11 cellular contexts compared by ENCODE assay signal in genomic region chr16:2664522-2665096, GRCh38. TPM values are rescaled to one million over a fixed set of nuclear protein-coding genes. Genes with fewer than 3 reads are reported as not detected.
DNase-seq lines count a peak whose midpoint lies in the region; ATAC-seq and TF ChIP-seq lines count a peak whose summit lies in the region.
"Had no signal": no experiment of that assay in that cellular context is flagged by ENCODE, and none has a peak within 500 bp of the region (broad histone marks: within the 10 kb centered on the region; RNA-seq: fewer than 3 reads in every experiment).

No MANE protein-coding gene starts in this region.

- H3F3A ChIP-seq in PC-3 (ENCODE audit: low read length, unreplicated experiment), result peaks cover 3% of the 10 kb centered on the region

- H3K79me2 ChIP-seq in PC-3 (ENCODE audit: low read length), result no peaks in the 10 kb centered on the region

- peaks cover 35% of the 10 kb centered on the region for H3K4me1 Mint-ChIP-seq in type B pancreatic cell (ENCODE audit: unreplicated experiment)
- H3K4me1 Mint-ChIP-seq in CD8-positive, alpha-beta T cell (ENCODE audit: low read depth), result peaks cover 28% of the 10 kb centered on the region

- H3K27ac ChIP-seq in PC-3 (ENCODE audit: low read length) (peak overlapping the region; percentile 97), esophagus (ENCODE audit: low read depth in 2 of 2, low read length in 1 of 2) (peak overlapping the region; percentile 74 to 81), coronary artery (no peak overlapping the region)
- H3K27ac ChIP-seq in CD8-positive, alpha-beta T cell (ENCODE audit: low read depth, low read length), result no peak overlapping the region
- H3K27ac ChIP-seq: BLaER1 treated with 17β-estradiol and CSF1 and Interleukin-3, amounts not matched to agents 10 nM and 100 nM had no signal

- CTCF ChIA-PET in PC-3 (lab: Charles Lee), result no interaction called here
- CTCF ChIA-PET in CD8-positive, alpha-beta T cell (lab: Charles Lee), result no interaction called here

- no peaks in the 10 kb centered on the region for H3K27me3 Mint-ChIP-seq in type B pancreatic cell
- H3K27me3 Mint-ChIP-seq in CD8-positive, alpha-beta T cell (ENCODE audit: low read depth), result no peaks in the 10 kb centered on the region

- H3K9ac ChIP-seq in PC-3 (ENCODE audit: low read length), result peak overlapping the region; percentile 72

- BruUV-seq in PC-3 (replicated peaks; lab: Mats Ljungman, UMichigan), result no TSS peak

- no peaks in the 10 kb centered on the region for H3K9me3 Mint-ChIP-seq in activated naive CD4-positive, alpha-beta T cell treated with anti-CD3 and anti-CD28 coated beads, Interleukin-2, amount 50 U/mL, for 72 hours
- H3K9me3 Mint-ChIP-seq in type B pancreatic cell, result no peaks in the 10 kb centered on the region
- H3K9me3 Mint-ChIP-seq in CD8-positive, alpha-beta T cell, result no peaks in the 10 kb centered on the region

- H3K4me1 ChIP-seq in PC-3 (ENCODE audit: insufficient read depth, low read length), result peaks cover 27% of the 10 kb centered on the region
- no peaks in the 10 kb centered on the region for H3K4me1 ChIP-seq in esophagus (ENCODE audit: control insufficient read depth in 2 of 2, insufficient read depth in 2 of 2, low read length in 1 of 2)
- no peaks in the 10 kb centered on the region for H3K4me1 ChIP-seq in CD8-positive, alpha-beta T cell (ENCODE audit: insufficient read depth, low read length)

- WGBS in esophagus, 2 donors, result 38 to 49% methylated on average over 14 of the region's 14 CpGs

- H2AFZ ChIP-seq in PC-3 (ENCODE audit: low read length), result peak overlapping the region; percentile 59; the same call in 1 of the 2 replicates
- H2AFZ ChIP-seq: GM23338 had no signal

- no peak for TF ChIP-seq CTCF in PC-3 (conservative IDR thresholded peaks at IDR 0.05; ENCODE audit: low read depth, low read length)
- no peak for TF ChIP-seq CTCF in type B pancreatic cell (conservative IDR thresholded peaks at IDR 0.05)
- no peak for TF ChIP-seq CTCF in coronary artery (IDR thresholded peaks at IDR 0.05)
- no peak for TF ChIP-seq CTCF in CD8-positive, alpha-beta T cell (IDR thresholded peaks at IDR 0.05)

- peak overlapping the region; percentile 87 to 89 for H3K27ac Mint-ChIP-seq in activated naive CD4-positive, alpha-beta T cell treated with anti-CD3 and anti-CD28 coated beads, Interleukin-2, amount 50 U/mL, for 72 hours
- peak overlapping the region; percentile 85 for H3K27ac Mint-ChIP-seq in type B pancreatic cell
- H3K27ac Mint-ChIP-seq in CD8-positive, alpha-beta T cell, result no peak overlapping the region
- H3K27ac Mint-ChIP-seq: GM23338 had no signal

- DNase-seq in activated naive CD4-positive, alpha-beta T cell treated with anti-CD3 and anti-CD28 coated beads, Interleukin-2, amount 50 U/mL, for 72 hours (ENCODE audit: low spot score in 2 of 2), result no peak
- DNase-seq in activated naive CD4-positive, alpha-beta T cell treated with Interleukin-2 at 50 U/mL for 16 hours, result no peak
- DNase-seq in PC-3 (peak; percentile 57), type B pancreatic cell (ENCODE audit: extremely low spot score, unreplicated experiment) (no peak), coronary artery (ENCODE audit: low spot score) (no peak)
- no peak for DNase-seq in CD8-positive, alpha-beta T cell
- DNase-seq in stimulated activated CD4-positive, alpha-beta T cell treated with anti-CD3 and anti-CD28 coated beads, Interleukin-12 subunit alpha, Interleukin-12 subunit beta, amount 100 ng/mL, for 4 hours, result no peak

- no peaks in the 10 kb centered on the region for H4K20me1 ChIP-seq in PC-3 (ENCODE audit: low read length)

- H3K4me2 ChIP-seq in PC-3 (ENCODE audit: low read length), result peak overlapping the region; percentile 76
- H3K4me2 ChIP-seq: GM23338 had no signal

- POLR2A ChIA-PET in PC-3 (lab: Charles Lee; ENCODE audit: unreplicated experiment), result no interaction called here
- POLR2A ChIA-PET in CD8-positive, alpha-beta T cell (lab: Charles Lee), result interaction anchor here (1.2 kb wide), 2 partner anchors 9 to 18 kb away, joined by 3 to 4 read pairs; partner anchors contain the start of gene KCTD5

- peaks cover 0 to 28% of the 10 kb centered on the region in 2 donors for H3K36me3 Mint-ChIP-seq in activated naive CD4-positive, alpha-beta T cell treated with anti-CD3 and anti-CD28 coated beads, Interleukin-2, amount 50 U/mL, for 72 hours
- H3K36me3 Mint-ChIP-seq in type B pancreatic cell, result peaks cover 10% of the 10 kb centered on the region
- H3K36me3 Mint-ChIP-seq in CD8-positive, alpha-beta T cell, result peaks cover 67% of the 10 kb centered on the region

- H3K9me2 ChIP-seq in PC-3 (replicated peaks; ENCODE audit: low read length), result no peaks in the 10 kb centered on the region

- H3K4me3 ChIP-seq in PC-3 (ENCODE audit: low read length) (peak overlapping the region; percentile 44), esophagus (ENCODE audit: low read depth in 1 of 2, low read length in 2 of 2) (peak overlapping the region in 1 of 2 donors; percentile 11), coronary artery (no peak overlapping the region)
- H3K4me3 ChIP-seq in CD8-positive, alpha-beta T cell (ENCODE audit: low read depth, low read length), result no peak overlapping the region
- H3K4me3 ChIP-seq: BLaER1 treated with 17β-estradiol and CSF1 and Interleukin-3, amounts not matched to agents 10 nM and 100 nM; GM23338 had no signal

- intact Hi-C loops in PC-3 (cut with micrococcal nuclease), result no loop called here
- intact Hi-C loops in CD8-positive, alpha-beta T cell (cut with DNase I, micrococcal nuclease), result loop anchor here in 1 of 2 experiments (5.0 kb wide), 2 partner anchors 263 to 327 kb away; no protein-coding TSS in a partner anchor

- H3K4me3 Mint-ChIP-seq in type B pancreatic cell, result peak overlapping the region; percentile 55
- H3K4me3 Mint-ChIP-seq in CD8-positive, alpha-beta T cell, result no peak overlapping the region
- H3K4me3 Mint-ChIP-seq: GM23338 had no signal

- H3K36me3 ChIP-seq in PC-3 (ENCODE audit: low read depth, low read length) (no peaks in the 10 kb centered on the region), esophagus (ENCODE audit: control insufficient read depth in 2 of 2, insufficient read depth in 2 of 2, low read length in 1 of 2) (peaks cover 0 to 2% of the 10 kb centered on the region in 2 donors)
- H3K36me3 ChIP-seq in CD8-positive, alpha-beta T cell (ENCODE audit: insufficient read depth, low read length), result no peaks in the 10 kb centered on the region

- no peak for ATAC-seq in activated naive CD4-positive, alpha-beta T cell treated with anti-CD3 and anti-CD28 coated beads, Interleukin-2, amount 50 U/mL, for 72 hours
- ATAC-seq in PC-3, result no peak
- ATAC-seq in CD8-positive, alpha-beta T cell, result no peak
- ATAC-seq: GM23338, left lobe of liver had no signal

- H3K27me3 ChIP-seq in PC-3 (ENCODE audit: low read length) (no peaks in the 10 kb centered on the region), esophagus (ENCODE audit: control insufficient read depth in 1 of 2, insufficient read depth in 2 of 2, low read length in 2 of 2) (no peaks in the 10 kb centered on the region)
- no peaks in the 10 kb centered on the region for H3K27me3 ChIP-seq in CD8-positive, alpha-beta T cell (ENCODE audit: insufficient read depth, low read length)
- H3K27me3 ChIP-seq: BLaER1 treated with 17β-estradiol and CSF1 and Interleukin-3, amounts not matched to agents 10 nM and 100 nM had no signal

- H3K9me3 ChIP-seq in PC-3 (ENCODE audit: low read length), result no peaks in the 10 kb centered on the region
- H3K9me3 ChIP-seq in esophagus (ENCODE audit: control insufficient read depth in 2 of 2, insufficient read depth in 1 of 2, low read depth in 1 of 2, low read length in 1 of 2), result no peaks in the 10 kb centered on the region
- H3K9me3 ChIP-seq in CD8-positive, alpha-beta T cell (ENCODE audit: low read length), result no peaks in the 10 kb centered on the region
- H3K9me3 ChIP-seq: BLaER1 treated with 17β-estradiol and CSF1 and Interleukin-3, amounts not matched to agents 10 nM and 100 nM had no signal

RNA-seq across cellular contexts. Expression of gene KCTD5, which starts 17.7 kb away (rescaled TPM):
- total RNA-seq in activated naive CD4-positive, alpha-beta T cell treated with anti-CD3 and anti-CD28 coated beads, Interleukin-2, amount 50 U/mL, for 72 hours, result 10 to 100 TPM; 27.8 to 46.9 TPM
- 52.2 and 62.1 TPM in 2 replicates for total RNA-seq in PC-3 (2014; rRNA removed)
- 10 to 100 TPM; 23.1 to 25.4 TPM for polyA plus RNA-seq in esophagus
- total RNA-seq in type B pancreatic cell (ENCODE audit: low replicate concordance), result 25.1 and 30.5 TPM in 2 replicates
- 10 to 100 TPM; 34.2 to 36.0 TPM for total RNA-seq in CD8-positive, alpha-beta T cell

RNA-seq across cellular contexts. Expression of gene PRSS27, which starts 55.4 kb away (rescaled TPM):
- 1 to 10 TPM; 1.3 to 3.2 TPM for total RNA-seq in activated naive CD4-positive, alpha-beta T cell treated with anti-CD3 and anti-CD28 coated beads, Interleukin-2, amount 50 U/mL, for 72 hours
- total RNA-seq in PC-3 (2014; rRNA removed) (1.2 TPM in 1 of 2 replicates, not detected in the other), type B pancreatic cell (ENCODE audit: low replicate concordance) (19.0 and 24.6 TPM in 2 replicates)
- polyA plus RNA-seq in esophagus, result 100 to 1,000 TPM; 500 to 620 TPM
- under 1 TPM; 0.53 to 0.65 TPM for total RNA-seq in CD8-positive, alpha-beta T cell

Comparison
In these comparisons a context has a peak if more than half of its experiments do, and no peak if none do; other contexts are left out.
1. H3K27ac ChIP-seq: peak in PC-3 (single experiment) and esophagus (2 of 2); none in coronary artery (0 of 2) and CD8-positive, alpha-beta T cell (single experiment).